8 cellular contexts compared by ENCODE assay signal in genomic region chr6:42402184-42402583, GRCh38. TPM values are rescaled to one million over a fixed set of nuclear protein-coding genes. Genes with fewer than 3 reads are reported as not detected.
DNase-seq lines count a peak whose midpoint lies in the region; ATAC-seq, FAIRE-seq and TF ChIP-seq lines count a peak whose summit lies in the region.

No MANE protein-coding gene starts in this region.

- H3K27me3 Mint-ChIP-seq in activated CD8-positive, alpha-beta T cell treated with anti-CD3 and anti-CD28 coated beads, Interleukin-2, amount 10 ng/mL, durations not matched to agents 7 days and 5 days (ENCODE audit: low read depth) = no peaks in the 10 kb centered on the region

- BruUV-seq in HepG2 (replicated peaks; lab: Mats Ljungman, UMichigan) = no TSS peak

- peak; percentile 68 for DNase-seq in activated CD8-positive, alpha-beta T cell treated with anti-CD3 and anti-CD28 coated beads, Interleukin-2, amount 10 ng/mL, durations not matched to agents 7 days and 5 days
- DNase-seq in HepG2 (ENCODE audit: low spot score) (no peak), cardiac septum (ENCODE audit: low spot score) (no peak), anterior cingulate cortex (lab: John Stamatoyannopoulos, UW) (no peak)

- ATAC-seq in GM18907 (IDR thresholded peaks at IDR 0.05; ENCODE audit: unreplicated experiment) = peak; percentile 83
- ATAC-seq in HG03097 (IDR thresholded peaks at IDR 0.05; ENCODE audit: low FRiP score, unreplicated experiment) = peak; percentile 82
- peak; percentile 88 for ATAC-seq in activated CD8-positive, alpha-beta T cell treated with anti-CD3 and anti-CD28 coated beads, Interleukin-2, amount 10 ng/mL, durations not matched to agents 7 days and 5 days
- ATAC-seq in HepG2 = no peak
- no peak for ATAC-seq in GM18519 (IDR thresholded peaks at IDR 0.05; ENCODE audit: low FRiP score, unreplicated experiment)
- ATAC-seq in HG02623 (IDR thresholded peaks at IDR 0.05; ENCODE audit: unreplicated experiment) = no peak

- TF ChIP-seq POLR2A in HepG2 (IDR thresholded peaks at IDR 0.05; ENCODE audit: insufficient read depth in 1 of 2, low read depth in 2 of 2, low read length in 2 of 2) = no peak

- no peaks in the 10 kb centered on the region for H3K9me3 ChIP-seq in HepG2 (ENCODE audit: low read length)

- no peak overlapping the region for H3K4me3 Mint-ChIP-seq in activated CD8-positive, alpha-beta T cell treated with anti-CD3 and anti-CD28 coated beads, Interleukin-2, amount 10 ng/mL, durations not matched to agents 7 days and 5 days

- CTCF ChIA-PET in activated CD8-positive, alpha-beta T cell treated with anti-CD3 and anti-CD28 coated beads, Interleukin-2, amount 10 ng/mL, durations not matched to agents 7 days and 5 days (lab: Charles Lee) = interaction anchor here (0.7 to 6.2 kb wide), 10 partner anchors 9 to 145 kb away, joined by 3 to 52 read pairs (median 4); no protein-coding TSS in a partner anchor
- CTCF ChIA-PET in HepG2 (lab: Yijun Ruan, JAX; ENCODE audit: low intra/inter-chr PET ratio, low total read pairs) = no interaction called here

- peaks cover 47% of the 10 kb centered on the region for H3K4me1 Mint-ChIP-seq in activated CD8-positive, alpha-beta T cell treated with anti-CD3 and anti-CD28 coated beads, Interleukin-2, amount 10 ng/mL, durations not matched to agents 7 days and 5 days (ENCODE audit: low read depth)

- intact Hi-C loops in HepG2 (cut with micrococcal nuclease; ENCODE audit: unreplicated experiment) (no loop called here), cardiac septum (cut with DNase I) (no loop called here)

- no peaks in the 10 kb centered on the region for H3K36me3 ChIP-seq in HepG2 (replicated peaks in 1 of 2; ENCODE audit: control insufficient read depth in 1 of 2, insufficient read depth in 2 of 2, low read length in 2 of 2)

- no peak overlapping the region for H3K9ac ChIP-seq in HepG2 (ENCODE audit: insufficient read depth, low read depth, low read length)

- TF ChIP-seq CTCF in HepG2 (CRISPR knock-in tag; IDR thresholded peaks at IDR 0.05) = no peak

- no peak overlapping the region for H3K4me3 ChIP-seq in HepG2 (replicated peaks in 1 of 3; ENCODE audit: insufficient read depth in 1 of 3, low read depth in 2 of 3, low read length in 3 of 3)

- no peaks in the 10 kb centered on the region; the same call in 1 of the 2 replicates for H4K20me1 ChIP-seq in HepG2 (ENCODE audit: insufficient read depth, low read length)

- no peaks in the 10 kb centered on the region for H3K4me1 ChIP-seq in HepG2 (ENCODE audit: insufficient read depth, low read length)

- POLR2A ChIA-PET in activated CD8-positive, alpha-beta T cell treated with anti-CD3 and anti-CD28 coated beads, Interleukin-2, amount 10 ng/mL, durations not matched to agents 7 days and 5 days (lab: Charles Lee) = interaction anchor here (0.6 to 2.5 kb wide), 10 partner anchors 10 to 124 kb away, joined by 3 to 21 read pairs (median 4); no protein-coding TSS in a partner anchor
- POLR2A ChIA-PET in HepG2 (lab: Yijun Ruan, JAX) = no interaction called here

- peak overlapping the region; percentile 47 for H3K27ac Mint-ChIP-seq in activated CD8-positive, alpha-beta T cell treated with anti-CD3 and anti-CD28 coated beads, Interleukin-2, amount 10 ng/mL, durations not matched to agents 7 days and 5 days

- TF ChIP-seq EP300 in HepG2 (IDR thresholded peaks at IDR 0.05; ENCODE audit: low read depth in 2 of 2, low read length in 2 of 2) = no peak
- no peak for TF ChIP-seq EP300 in HepG2 (CRISPR knock-in tag; IDR thresholded peaks at IDR 0.05; ENCODE audit: borderline replicate concordance)

- no peak overlapping the region for H2AFZ ChIP-seq in HepG2 (ENCODE audit: low read length)

- H3K27me3 ChIP-seq in HepG2 (ENCODE audit: control insufficient read depth in 1 of 2, insufficient read depth in 2 of 2, low read length in 2 of 2) = peaks cover 0 to 25% of the 10 kb centered on the region in 2 experiments; a peak in 2 of 5 replicates

- in situ Hi-C loops in HepG2 (cut with HindIII; ENCODE audit: extremely low pct_ligation_motif_present, low pct_unique_long_range_greater_than_20kb) = no loop called here

- no peaks in the 10 kb centered on the region for H3K79me2 ChIP-seq in HepG2 (ENCODE audit: insufficient read depth, low read length)

- 13% methylated on average over 5 of the region's 5 CpGs for WGBS in HepG2 (ENCODE audit: low lambda C conversion rate)

- no peak overlapping the region for H3K4me2 ChIP-seq in HepG2 (ENCODE audit: low read depth, low read length)

- no peak for FAIRE-seq in HepG2 (lab: Jason Lieb, UNC)

- no peaks in the 10 kb centered on the region for H3K9me3 Mint-ChIP-seq in activated CD8-positive, alpha-beta T cell treated with anti-CD3 and anti-CD28 coated beads, Interleukin-2, amount 10 ng/mL, durations not matched to agents 7 days and 5 days (ENCODE audit: insufficient read depth)

- H3K36me3 Mint-ChIP-seq in activated CD8-positive, alpha-beta T cell treated with anti-CD3 and anti-CD28 coated beads, Interleukin-2, amount 10 ng/mL, durations not matched to agents 7 days and 5 days (ENCODE audit: low read depth) = peaks cover 4% of the 10 kb centered on the region

- TF ChIP-seq RAD21 in HepG2 (CRISPR knock-in tag; IDR thresholded peaks at IDR 0.05) = no peak

- H3K27ac ChIP-seq in HepG2 (ENCODE audit: extremely low read length, insufficient read depth, low read length) = no peak overlapping the region

TF ChIP-seq in HepG2, 621 proteins besides CTCF, POLR2A, EP300 and RAD21:
- TF ChIP-seq PLSCR1 (CRISPR knock-in tag; IDR thresholded peaks at IDR 0.05; ENCODE audit: borderline replicate concordance) (no peak), ZNF280D (CRISPR knock-in tag; IDR thresholded peaks at IDR 0.05) (no peak), FOSL2 (CRISPR knock-in tag; IDR thresholded peaks at IDR 0.05) (0 out of 2 replicates have a peak, but pooled peaks have one; percentile 21), ETV5 (CRISPR knock-in tag; IDR thresholded peaks at IDR 0.05; ENCODE audit: borderline replicate concordance) (no peak)

RNA-seq across cellular contexts. Expression of gene TRERF1, which starts 49.5 kb away (rescaled TPM):
- total RNA-seq in activated CD8-positive, alpha-beta T cell treated with anti-CD3 and anti-CD28 coated beads, Interleukin-2, amount 10 ng/mL, durations not matched to agents 7 days and 5 days = 10 to 100 TPM; 11.3 to 11.8 TPM
- total RNA-seq in HepG2 (2016; rRNA removed; fragmentation: Illumina TruSeq; extraction: Trizol) (0.02 TPM in 1 of 2 replicates, not detected in the other), cardiac septum (0.86 TPM)
- total RNA-seq in HepG2 (2016; cell fraction: cytosol; rRNA removed; fragmentation: Illumina TruSeq; extraction: Trizol; ENCODE audit: low read depth) = 0.09 TPM in 1 of 2 replicates, not detected in the other
- total RNA-seq in HepG2 (2016; cell fraction: insoluble cytoplasmic fraction; rRNA removed; fragmentation: Illumina TruSeq; extraction: Trizol) = not detected in 2 replicates
- total RNA-seq in HepG2 (2016; cell fraction: membrane; rRNA removed; fragmentation: Illumina TruSeq; extraction: Trizol) = 0.03 TPM in 1 of 2 replicates, not detected in the other
- total RNA-seq in HepG2 (2016; cell fraction: nucleus; rRNA removed; fragmentation: Illumina TruSeq; extraction: Trizol) = 0.09 TPM in 1 of 2 replicates, not detected in the other
- 0.03 TPM in 1 of 2 replicates, not detected in the other for polyA plus RNA-seq in HepG2 (2011; rRNA removed)
- polyA plus RNA-seq in HepG2 (2011; cell fraction: cytosol; rRNA removed) = 0.01 TPM in 1 of 2 replicates, not detected in the other
- 0.06 and 0.07 TPM in 2 replicates for polyA plus RNA-seq in HepG2 (2011; cell fraction: nucleus; rRNA removed)
- 0.05 and 0.07 TPM in 2 replicates for polyA plus RNA-seq in HepG2 (2012)
- polyA plus RNA-seq in HepG2 (2016; cell fraction: cytosol; fragmentation: Illumina TruSeq; extraction: Trizol; ENCODE audit: low read depth) = not detected in 2 replicates
- polyA plus RNA-seq in HepG2 (2016; cell fraction: insoluble cytoplasmic fraction; fragmentation: Illumina TruSeq; extraction: Trizol; ENCODE audit: low read depth) = 0.08 TPM in 1 of 2 replicates, not detected in the other
- not detected in 2 replicates for polyA plus RNA-seq in HepG2 (2016; cell fraction: membrane; fragmentation: Illumina TruSeq; extraction: Trizol; ENCODE audit: low read depth)
- 0.08 TPM in 1 of 2 replicates, not detected in the other for polyA plus RNA-seq in HepG2 (2016; cell fraction: nucleus; fragmentation: Illumina TruSeq; extraction: Trizol; ENCODE audit: insufficient read depth, low read depth)
- polyA minus RNA-seq in HepG2 (2011; rRNA and poly(A)+ RNA removed; ENCODE audit: low replicate concordance) = 0.16 and 3.9 TPM in 2 replicates
- polyA minus RNA-seq in HepG2 (2011; cell fraction: cytosol; rRNA and poly(A)+ RNA removed) = not detected in 2 replicates
- 0.12 and 0.13 TPM in 2 replicates for polyA minus RNA-seq in HepG2 (2011; cell fraction: nucleus; rRNA and poly(A)+ RNA removed)

Comparison
In these comparisons a context has a peak if more than half of its experiments do, and no peak if none do; other contexts are left out.
1. ATAC-seq: peak in GM18907 (single experiment), HG03097 (single experiment) and activated CD8-positive, alpha-beta T cell treated with anti-CD3 and anti-CD28 coated beads, Interleukin-2, amount 10 ng/mL, durations not matched to agents 7 days and 5 days (single experiment); none in HepG2 (single experiment), GM18519 (single experiment) and HG02623 (single experiment).